21 cellular contexts compared by ENCODE assay signal in the genomic region with DNA sequence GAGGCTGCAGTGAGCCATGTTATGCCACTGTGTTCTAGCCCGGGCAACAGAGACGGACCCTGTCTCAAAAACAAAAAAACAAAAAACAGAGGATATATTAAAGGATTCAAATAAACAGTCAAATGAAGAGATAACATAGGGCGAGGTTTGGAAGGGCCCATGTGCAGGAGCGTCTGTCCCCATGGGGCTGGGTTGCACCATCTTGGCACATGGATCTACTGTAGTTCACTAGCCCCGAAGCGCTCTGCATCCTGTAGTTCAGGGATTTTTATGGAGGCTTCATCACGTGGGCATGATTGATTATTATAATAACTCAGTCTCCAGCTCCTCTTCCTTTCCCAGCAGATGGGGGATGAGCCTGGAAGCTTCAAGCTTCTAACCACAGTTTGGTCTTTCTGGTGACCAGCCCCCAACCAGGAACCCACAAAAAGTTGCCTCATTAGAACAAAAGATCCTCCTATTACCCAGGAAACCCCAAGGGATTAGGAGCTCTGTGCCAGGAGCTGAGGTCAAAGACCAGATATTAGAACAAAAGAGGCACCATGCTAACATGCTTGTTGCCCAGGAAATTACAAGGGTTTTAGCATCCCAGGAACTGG. TPM values are rescaled to one million over a fixed set of nuclear protein-coding genes. Genes with fewer than 3 reads are reported as not detected.
"Had no signal": no experiment of that assay in that cellular context is flagged by ENCODE, and none has a peak within 500 bp of the region (broad histone marks: within the 10 kb centered on the region; RNA-seq: fewer than 3 reads in every experiment).

No MANE protein-coding gene starts in this region.

- H3K27me3 ChIP-seq: body of pancreas, upper lobe of left lung had no signal

- H3K27ac ChIP-seq: body of pancreas, parathyroid adenoma, upper lobe of left lung, VCaP had no signal

- DNase-seq: activated CD4-positive, alpha-beta T cell treated with anti-CD3 and anti-CD28 coated beads for 4 hours; activated CD8-positive, alpha-beta memory T cell treated with anti-CD3 and anti-CD28 coated beads, Interleukin-2, amount 50 U/mL, for 48 hours; activated CD8-positive, alpha-beta T cell treated with anti-CD3 and anti-CD28 coated beads, Interleukin-2, amount 10 ng/mL, durations not matched to agents 7 days and 5 days; activated naive CD4-positive, alpha-beta T cell treated with Interleukin-2 at 50 U/mL for 16 hours; amniotic stem cell; body of pancreas; central memory CD4-positive, alpha-beta T cell; effector memory CD8-positive, alpha-beta T cell; erythroblast; foreskin fibroblast; head of caudate nucleus; left ventricle myocardium superior; mesenchymal stem cell; SHP77 treated with DMSO at 0.1 percent for 48 hours; stimulated activated CD4-positive, alpha-beta T cell treated with anti-CD3 and anti-CD28 coated beads, Interleukin-12 subunit alpha, Interleukin-12 subunit beta, amount 100 ng/mL, for 4 hours; stimulated activated naive CD8-positive, alpha-beta T cell treated with anti-CD3 and anti-CD28 coated beads, Interleukin-15, Interleukin-2, amounts not matched to agents 100 U/mL and 50 U/mL, for 24 hours; upper lobe of left lung had no signal

- H3K9me3 ChIP-seq: body of pancreas, upper lobe of left lung had no signal

- H3K36me3 ChIP-seq: upper lobe of left lung had no signal

- H3K79me2 ChIP-seq: parathyroid adenoma had no signal

- ATAC-seq: activated CD8-positive, alpha-beta T cell treated with anti-CD3 and anti-CD28 coated beads, Interleukin-2, amount 10 ng/mL, durations not matched to agents 7 days and 5 days; body of pancreas; effector memory CD8-positive, alpha-beta T cell; left ventricle myocardium superior; stimulated activated naive CD8-positive, alpha-beta T cell treated with anti-CD3 and anti-CD28 coated beads, Interleukin-15, Interleukin-2, amounts not matched to agents 100 U/mL and 50 U/mL, for 24 hours had no signal

- H2AFZ ChIP-seq: parathyroid adenoma had no signal

- H3K4me3 ChIP-seq: body of pancreas, upper lobe of left lung had no signal

- H3K4me1 ChIP-seq: body of pancreas, parathyroid adenoma, upper lobe of left lung had no signal

RNA-seq across cellular contexts. Expression of gene HCAR2, which starts 59.9 kb away (rescaled TPM):
- total RNA-seq: activated CD8-positive, alpha-beta T cell treated with anti-CD3 and anti-CD28 coated beads, Interleukin-2, amount 10 ng/mL, durations not matched to agents 7 days and 5 days; body of pancreas; temporal lobe had no signal
- polyA plus RNA-seq: neural cell had no signal
